In the genomic region with DNA sequence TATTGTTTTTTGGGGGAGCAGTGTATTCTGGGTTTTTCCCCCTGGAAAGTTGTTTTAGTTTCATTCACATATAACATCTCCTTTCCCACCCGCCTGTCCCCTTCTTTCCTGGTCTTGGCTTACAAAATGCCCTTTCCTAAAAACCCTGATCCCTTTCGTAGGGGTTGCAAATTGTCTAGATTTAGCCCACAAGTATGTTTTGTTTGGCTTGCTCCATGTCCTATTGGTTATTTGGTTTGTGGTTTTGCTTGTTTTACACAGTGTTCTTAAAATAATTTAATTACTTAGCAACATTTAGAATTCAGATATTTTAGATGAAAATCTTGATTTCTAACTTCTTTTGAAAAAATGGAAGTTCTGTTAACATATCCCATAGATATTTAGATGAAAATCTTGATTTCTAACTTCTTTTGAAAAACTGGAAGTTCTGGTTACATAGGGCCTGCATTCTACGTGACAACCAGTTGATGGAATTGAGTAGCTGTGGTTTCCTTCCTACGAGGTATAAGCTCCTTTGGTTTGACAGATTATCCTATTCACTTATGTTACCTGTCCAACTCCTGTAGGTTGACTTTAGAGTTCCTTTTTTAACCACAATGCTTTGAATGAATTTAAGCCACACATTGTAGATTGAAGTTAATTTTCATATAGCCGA, we compare ENCODE assay signal across 18 cellular contexts.
DNase-seq lines count a peak whose midpoint lies in the region; ATAC-seq and TF ChIP-seq lines count a peak whose summit lies in the region.
"Had no signal": no experiment of that assay in that cellular context is flagged by ENCODE, and none has a peak within 500 bp of the region (broad histone marks: within the 10 kb centered on the region; RNA-seq: fewer than 3 reads in every experiment).

No MANE protein-coding gene starts in this region.

- DNase-seq in LHCN-M2 (ENCODE audit: low read depth) (peak; percentile 49), astrocyte of the spinal cord (ENCODE audit: low read depth, low spot score) (peak; percentile 41), iris pigment epithelial cell (ENCODE audit: low read depth) (peak; percentile 18), Right ventricle myocardium inferior (ENCODE audit: missing footprints) (no peak), islet precursor cell (no peak), OCI-M2 (lab: John Stamatoyannopoulos, UW; ENCODE audit: unreplicated experiment) (no peak)
- no peak for DNase-seq in stimulated activated effector memory CD8-positive, alpha-beta T cell treated with anti-CD3 and anti-CD28 coated beads, Interleukin-12 subunit alpha, Interleukin-12 subunit beta, amount 100 ng/mL, for 72 hours (ENCODE audit: low spot score in 2 of 2)
- DNase-seq: CD8-positive, alpha-beta T cell; H7; HFFc6; NCI-H1105; NCI-H1694; NCI-H2081 treated with DMSO at 0.1 percent for 48 hours; NCI-H510A; NCI-H748 treated with DMSO at 0.1 percent for 48 hours; SJCRH30 had no signal

- no peak overlapping the region for H3K4me3 ChIP-seq in astrocyte of the spinal cord (ENCODE audit: low read depth, low read length)
- H3K4me3 ChIP-seq: BLaER1 treated with 17β-estradiol and CSF1 and Interleukin-3, amounts not matched to agents 10 nM and 100 nM; K562; SJCRH30 had no signal

- peaks cover 22% of the 10 kb centered on the region for H3K36me3 Mint-ChIP-seq in stimulated activated effector memory CD8-positive, alpha-beta T cell treated with anti-CD3 and anti-CD28 coated beads, Interleukin-12 subunit alpha, Interleukin-12 subunit beta, amount 100 ng/mL, for 72 hours

- no peak for ATAC-seq in stimulated activated effector memory CD8-positive, alpha-beta T cell treated with anti-CD3 and anti-CD28 coated beads, Interleukin-12 subunit alpha, Interleukin-12 subunit beta, amount 100 ng/mL, for 72 hours
- no peak for ATAC-seq in Right ventricle myocardium inferior
- ATAC-seq: CD8-positive, alpha-beta T cell; K562 had no signal

- no peak overlapping the region for H3K4me3 Mint-ChIP-seq in stimulated activated effector memory CD8-positive, alpha-beta T cell treated with anti-CD3 and anti-CD28 coated beads, Interleukin-12 subunit alpha, Interleukin-12 subunit beta, amount 100 ng/mL, for 72 hours
- H3K4me3 Mint-ChIP-seq: CD8-positive, alpha-beta T cell; HFFc6 had no signal

- no peaks in the 10 kb centered on the region for H3K9me3 Mint-ChIP-seq in stimulated activated effector memory CD8-positive, alpha-beta T cell treated with anti-CD3 and anti-CD28 coated beads, Interleukin-12 subunit alpha, Interleukin-12 subunit beta, amount 100 ng/mL, for 72 hours
- H3K9me3 Mint-ChIP-seq: CD8-positive, alpha-beta T cell; HFFc6 had no signal

- peak overlapping the region; percentile 24 for H3K27ac Mint-ChIP-seq in stimulated activated effector memory CD8-positive, alpha-beta T cell treated with anti-CD3 and anti-CD28 coated beads, Interleukin-12 subunit alpha, Interleukin-12 subunit beta, amount 100 ng/mL, for 72 hours
- H3K27ac Mint-ChIP-seq: CD8-positive, alpha-beta T cell; HFFc6 had no signal

- in situ Hi-C loops in astrocyte of the spinal cord (cut with HindIII; ENCODE audit: low sequenced_read_pairs) = no loop called here

- peaks cover 10% of the 10 kb centered on the region for H3K4me1 Mint-ChIP-seq in stimulated activated effector memory CD8-positive, alpha-beta T cell treated with anti-CD3 and anti-CD28 coated beads, Interleukin-12 subunit alpha, Interleukin-12 subunit beta, amount 100 ng/mL, for 72 hours

- intact Hi-C loops in Right ventricle myocardium inferior (cut with DNase I) = no loop called here

- no peak for TF ChIP-seq CTCF in astrocyte of the spinal cord (IDR thresholded peaks at IDR 0.05; ENCODE audit: low read depth, low read length)

Comparison
In these comparisons a context has a peak if more than half of its experiments do, and no peak if none do; other contexts are left out.
1. DNase-seq: peak in LHCN-M2 (single experiment), astrocyte of the spinal cord (single experiment) and iris pigment epithelial cell (single experiment); none in stimulated activated effector memory CD8-positive, alpha-beta T cell treated with anti-CD3 and anti-CD28 coated beads, Interleukin-12 subunit alpha, Interleukin-12 subunit beta, amount 100 ng/mL, for 72 hours (0 of 2), Right ventricle myocardium inferior (single experiment), islet precursor cell (single experiment) and OCI-M2 (single experiment).